Comparison of ENCODE assay signal across 8 cellular contexts in genomic region chr10:89301231-89301630, GRCh38. TPM values are rescaled to one million over a fixed set of nuclear protein-coding genes. Genes with fewer than 3 reads are reported as not detected.
DNase-seq lines count a peak whose midpoint lies in the region; ATAC-seq and TF ChIP-seq lines count a peak whose summit lies in the region.

No MANE protein-coding gene starts in this region.

- H3K27me3 ChIP-seq in OCI-LY3 (ENCODE audit: low read depth, low read length) = no peaks in the 10 kb centered on the region
- H3K27me3 ChIP-seq in mononuclear cell (ENCODE audit: insufficient read depth, low read length) = no peaks in the 10 kb centered on the region

- H3K27ac ChIP-seq in OCI-LY3 (ENCODE audit: low read length) = peak overlapping the region; percentile 62
- peak overlapping the region; percentile 98 for H3K27ac ChIP-seq in cingulate gyrus (ENCODE audit: low read depth, low read length)

- TF ChIP-seq CTCF in AG10803 (conservative IDR thresholded peaks at IDR 0.05; ENCODE audit: low read length) (no peak), OCI-LY3 (IDR thresholded peaks at IDR 0.05; ENCODE audit: low read depth, low read length) (no peak)

- peak; percentile 20 for ATAC-seq in GM19043 (IDR thresholded peaks at IDR 0.05; ENCODE audit: low read depth, unreplicated experiment)
- no peak for ATAC-seq in HG03280 (IDR thresholded peaks at IDR 0.05; ENCODE audit: unreplicated experiment)

- H3K4me3 ChIP-seq in AG10803 (ENCODE audit: low read length) = peak overlapping the region; percentile 48
- peak overlapping the region; percentile 75 for H3K4me3 ChIP-seq in OCI-LY3 (ENCODE audit: low read length)
- peak overlapping the region; percentile 65 for H3K4me3 ChIP-seq in mononuclear cell (ENCODE audit: low read length)

- no peaks in the 10 kb centered on the region for H4K20me1 ChIP-seq in OCI-LY3 (ENCODE audit: insufficient read depth, low read length)

- peak; percentile 68 for DNase-seq in AG10803 (ENCODE audit: low read depth)
- no peak for DNase-seq in NK-92 treated with Interleukin-12 subunit alpha and Interleukin-12 subunit beta, amount 100 ng/mL, for 24 hours (lab: John Stamatoyannopoulos, UW)
- DNase-seq in DMS153 (lab: John Stamatoyannopoulos, UW) = no peak

- peak overlapping the region; percentile 53 for H3K9ac ChIP-seq in OCI-LY3 (ENCODE audit: low read length)

- no peaks in the 10 kb centered on the region for H3K79me2 ChIP-seq in OCI-LY3 (ENCODE audit: low read length)

- H3K4me1 ChIP-seq in OCI-LY3 (ENCODE audit: low read length) = peaks cover 25% of the 10 kb centered on the region
- H3K4me1 ChIP-seq in mononuclear cell (ENCODE audit: insufficient read depth, low read length) = peaks cover 53% of the 10 kb centered on the region

- peak overlapping the region; percentile 87 for H3K4me2 ChIP-seq in OCI-LY3 (ENCODE audit: low read length)

- H3K36me3 ChIP-seq in OCI-LY3 (replicated peaks; ENCODE audit: low read depth, low read length) = no peaks in the 10 kb centered on the region

- H2AFZ ChIP-seq in OCI-LY3 (ENCODE audit: low read depth, low read length) = peak overlapping the region; percentile 23

- H3K9me3 ChIP-seq in OCI-LY3 (ENCODE audit: insufficient read depth, low read length) (no peaks in the 10 kb centered on the region), mononuclear cell (ENCODE audit: low read depth, low read length) (no peaks in the 10 kb centered on the region)

RNA-seq across cellular contexts. Expression of gene IFIT2, which starts 0.6 kb away (rescaled TPM):
- 99.4 TPM for total RNA-seq in mononuclear cell

RNA-seq across cellular contexts. Expression of gene IFIT3, which starts 26.6 kb away (rescaled TPM):
- 30.7 TPM for total RNA-seq in mononuclear cell

RNA-seq across cellular contexts. Expression of gene LIPA, which starts 49.7 kb away (rescaled TPM):
- 45.0 TPM for total RNA-seq in mononuclear cell
